In the genomic region with DNA sequence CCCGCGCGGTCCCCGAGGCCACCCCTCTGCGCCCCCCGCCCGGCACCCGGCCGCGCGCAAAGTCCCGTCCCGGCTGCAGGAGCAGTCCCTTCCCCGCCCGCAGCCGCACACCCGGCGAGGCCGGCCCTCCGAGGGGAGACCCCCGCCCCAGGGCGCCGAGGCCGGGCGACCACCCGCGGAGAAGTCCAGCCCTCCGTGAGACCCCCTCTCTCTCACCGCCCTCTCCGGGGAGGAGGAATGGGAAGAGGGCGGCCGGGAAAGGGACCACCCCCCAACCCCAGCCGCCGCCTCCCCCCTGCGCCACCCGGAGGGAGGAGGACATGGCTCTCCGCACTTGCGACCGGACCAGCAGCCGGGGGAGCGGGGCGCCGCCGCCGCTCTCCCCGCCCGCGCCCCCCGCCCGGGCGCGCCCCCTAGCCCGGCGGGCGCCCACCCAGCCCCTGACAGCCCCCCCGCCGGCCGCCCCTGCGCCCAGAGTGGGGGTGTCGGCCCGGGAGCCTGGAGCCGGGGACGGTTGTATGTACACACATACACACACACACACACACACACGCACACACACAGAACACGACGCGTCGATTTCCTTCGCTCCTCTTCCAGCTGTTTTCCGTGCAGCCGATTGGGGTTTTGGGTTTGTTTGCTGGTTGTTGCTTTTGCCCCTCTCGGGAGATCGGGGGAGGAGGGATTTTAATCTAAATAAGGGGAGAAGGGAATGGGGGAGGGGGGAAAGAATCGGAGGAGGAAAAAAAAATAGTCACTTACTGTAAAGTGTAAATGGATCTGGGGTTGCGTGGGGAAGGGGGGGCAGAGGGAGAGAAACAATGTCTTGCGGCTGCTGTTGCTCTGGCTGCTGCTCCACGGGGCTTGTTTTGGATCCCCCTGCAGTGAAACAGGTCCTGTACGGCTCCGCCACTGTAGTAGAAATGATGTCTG, we compare ENCODE assay signal across 1 cellular context.
TF ChIP-seq lines count a peak whose summit lies in the region.

A gene (minus strand): TSS at position 925 of the 933 bp plus-strand sequence.

TF ChIP-seq in GM23338, 12 proteins besides CTCF, POLR2A, EP300 and RAD21 (continued from another document):
- TF ChIP-seq, protein P1, sequence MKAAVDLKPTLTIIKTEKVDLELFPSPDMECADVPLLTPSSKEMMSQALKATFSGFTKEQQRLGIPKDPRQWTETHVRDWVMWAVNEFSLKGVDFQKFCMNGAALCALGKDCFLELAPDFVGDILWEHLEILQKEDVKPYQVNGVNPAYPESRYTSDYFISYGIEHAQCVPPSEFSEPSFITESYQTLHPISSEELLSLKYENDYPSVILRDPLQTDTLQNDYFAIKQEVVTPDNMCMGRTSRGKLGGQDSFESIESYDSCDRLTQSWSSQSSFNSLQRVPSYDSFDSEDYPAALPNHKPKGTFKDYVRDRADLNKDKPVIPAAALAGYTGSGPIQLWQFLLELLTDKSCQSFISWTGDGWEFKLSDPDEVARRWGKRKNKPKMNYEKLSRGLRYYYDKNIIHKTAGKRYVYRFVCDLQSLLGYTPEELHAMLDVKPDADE (IDR thresholded peaks at IDR 0.05) = no peak
- TF ChIP-seq ZNF114 (CRISPR knock-in tag; IDR thresholded peaks at IDR 0.05) = no peak
